ENCODE assay signal across 17 cellular contexts in the genomic region with DNA sequence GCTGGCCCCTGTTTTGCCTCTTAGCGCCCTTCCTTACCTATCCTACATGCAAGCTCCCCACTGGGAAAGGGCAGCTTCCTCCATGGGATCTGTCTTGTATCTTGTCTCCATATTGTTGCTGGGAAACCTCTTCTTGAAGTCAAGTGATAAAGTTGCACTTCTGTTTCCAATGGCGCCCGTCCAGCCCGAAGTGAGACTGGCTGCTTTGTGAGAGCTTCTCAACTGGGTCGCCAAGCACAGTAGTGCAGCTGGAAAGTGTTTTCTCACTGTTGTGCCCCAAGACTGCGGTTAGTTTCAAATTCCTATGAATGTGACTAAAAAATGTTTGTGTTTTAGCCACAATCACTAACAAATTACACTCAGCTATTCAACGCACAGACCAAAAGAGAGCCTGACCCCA.
DNase-seq lines count a peak whose midpoint lies in the region; TF ChIP-seq lines count a peak whose summit lies in the region.
"Had no signal": no experiment of that assay in that cellular context is flagged by ENCODE, and none has a peak within 500 bp of the region (broad histone marks: within the 10 kb centered on the region; RNA-seq: fewer than 3 reads in every experiment).

No MANE protein-coding gene starts in this region.

- no peak overlapping the region for H3K27ac ChIP-seq in spleen
- no peak overlapping the region for H3K27ac ChIP-seq in transverse colon

- no peak for TF ChIP-seq CTCF in foreskin fibroblast (IDR thresholded peaks at IDR 0.05; ENCODE audit: low read depth, low read length)
- TF ChIP-seq CTCF in spleen (IDR thresholded peaks at IDR 0.05 in 8 of 11, conservative IDR thresholded peaks at IDR 0.05 in 3 of 11): no peak
- no peak for TF ChIP-seq CTCF in transverse colon (IDR thresholded peaks at IDR 0.05)

- 73 to 91% (median 90%) methylated on average over 7 of the region's 7 CpGs for WGBS in spleen, 5 donors
- 60 to 76% methylated on average over 1 to 7 of the region's 7 CpGs for WGBS in transverse colon (ENCODE audit: low coverage in 1 of 2), 2 donors

- peaks cover 23% of the 10 kb centered on the region for H3K4me1 ChIP-seq in adipocyte (ENCODE audit: control insufficient read depth, insufficient read depth, low read length)
- no peaks in the 10 kb centered on the region for H3K4me1 ChIP-seq in spleen
- peaks cover 0 to 8% (median 2%) of the 10 kb centered on the region in 4 donors for H3K4me1 ChIP-seq in transverse colon
- H3K4me1 ChIP-seq: breast epithelium had no signal

- TF ChIP-seq POLR2A in spleen (IDR thresholded peaks at IDR 0.05) (no peak), transverse colon (IDR thresholded peaks at IDR 0.05) (no peak)

- intact Hi-C loops in spleen (cut with DNase I; ENCODE audit: low total_unique reads) (no loop called here), transverse colon (cut with DNase I; ENCODE audit: low total_unique reads) (no loop called here)

- H3K27me3 ChIP-seq in adipocyte (replicated peaks; ENCODE audit: control insufficient read depth, insufficient read depth, low read length) (no peaks in the 10 kb centered on the region), spleen (replicated peaks in 1 of 7) (no peaks in the 10 kb centered on the region), transverse colon (no peaks in the 10 kb centered on the region)
- H3K27me3 ChIP-seq: breast epithelium had no signal

- TF ChIP-seq EP300 in transverse colon (IDR thresholded peaks at IDR 0.05; ENCODE audit: low read depth): no peak

- H3K9ac ChIP-seq in adipocyte (ENCODE audit: low read length): no peak overlapping the region

- DNase-seq in AG08395 (ENCODE audit: low spot score) (peak; percentile 43), adipocyte (ENCODE audit: low read depth) (peak; percentile 15), foreskin fibroblast (peak; percentile 22 to 84), myocyte (ENCODE audit: low read depth) (peak; percentile 33), spleen (no peak), transverse colon (no peak), AML-193 (lab: John Stamatoyannopoulos, UW) (no peak)
- no peak for DNase-seq in stimulated activated CD8-positive, alpha-beta memory T cell treated with anti-CD3 and anti-CD28 coated beads, Interleukin-4, amount 100 ng/mL, for 48 hours
- DNase-seq: activated effector memory CD4-positive, alpha-beta T cell treated with Interleukin-2 at 50 U/mL for 16 hours; COR-L47; endodermal cell; hippocampal formation; natural killer cell; NCI-H2171; retina; stimulated activated CD4-positive, alpha-beta T cell treated with anti-CD3 and anti-CD28 coated beads, Interleukin-4, amount 100 ng/mL, for 1 hour had no signal

- H3K9me3 ChIP-seq in adipocyte (ENCODE audit: control insufficient read depth, low read length) (no peaks in the 10 kb centered on the region), spleen (no peaks in the 10 kb centered on the region), transverse colon (no peaks in the 10 kb centered on the region)
- H3K9me3 ChIP-seq: breast epithelium had no signal

- H3K4me3 ChIP-seq in adipocyte (ENCODE audit: low read length) (no peak overlapping the region), foreskin fibroblast (ENCODE audit: low read depth in 1 of 2, low read length in 2 of 2) (no peak overlapping the region), spleen (no peak overlapping the region), transverse colon (no peak overlapping the region)
- H3K4me3 ChIP-seq: breast epithelium had no signal

- no peaks in the 10 kb centered on the region for H3K36me3 ChIP-seq in adipocyte (ENCODE audit: control insufficient read depth, insufficient read depth, low read length, severe bottlenecking)
- H3K36me3 ChIP-seq in spleen: no peaks in the 10 kb centered on the region
- no peaks in the 10 kb centered on the region for H3K36me3 ChIP-seq in transverse colon
- H3K36me3 ChIP-seq: breast epithelium had no signal

- in situ Hi-C loops in transverse colon (cut with MboI; ENCODE audit: low pct_ligation_motif_present in 1 of 4, low pct_unique_long_range_greater_than_20kb in 1 of 4, low sequenced_read_pairs in 3 of 4): loop anchor here in 1 of 4 donors (25.0 kb wide), 1 partner anchor 99 kb away; no protein-coding TSS in a partner anchor

Comparison
In these comparisons a context has a peak if more than half of its experiments do, and no peak if none do; other contexts are left out.
1. DNase-seq: peak in AG08395 (single experiment), adipocyte (single experiment), foreskin fibroblast (2 of 2) and myocyte (single experiment); none in spleen (single experiment), transverse colon (single experiment), AML-193 (0 of 2) and stimulated activated CD8-positive, alpha-beta memory T cell treated with anti-CD3 and anti-CD28 coated beads, Interleukin-4, amount 100 ng/mL, for 48 hours (single experiment).